In genomic region chr7:45881759-45882464, GRCh38 we compare ENCODE assay signal across 1 cellular context.
TF ChIP-seq lines count a peak whose summit lies in the region.

No MANE protein-coding gene starts in this region.

TF ChIP-seq in HepG2, 621 proteins besides CTCF, POLR2A, EP300 and RAD21 (continues in another document):
- TF ChIP-seq ZNF709 (CRISPR knock-in tag; IDR thresholded peaks at IDR 0.05) (peak; percentile 80), SAFB2 (CRISPR knock-in tag; IDR thresholded peaks at IDR 0.05; ENCODE audit: borderline replicate concordance, low read depth) (no peak), ZNF792 (CRISPR knock-in tag; IDR thresholded peaks at IDR 0.05) (peak; percentile 84), IRF1 (CRISPR knock-in tag; IDR thresholded peaks at IDR 0.05; ENCODE audit: low read depth) (0 out of 2 replicates have a peak, but pooled peaks have one; percentile 42), WIZ (CRISPR knock-in tag; IDR thresholded peaks at IDR 0.05) (no peak; the same call in 1 of the 2 replicates), RBAK (CRISPR knock-in tag; IDR thresholded peaks at IDR 0.05) (no peak), CCAR2 (optimal IDR thresholded peaks at IDR 0.05; ENCODE audit: low read depth, low read length) (peak; percentile 71), ZBTB37 (CRISPR knock-in tag; IDR thresholded peaks at IDR 0.05) (0 out of 2 replicates have a peak, but pooled peaks have one; percentile 62), PTBP1 (IDR thresholded peaks at IDR 0.05; ENCODE audit: low read depth, low read length, poor library complexity, severe bottlenecking) (no peak), THRA (CRISPR knock-in tag; IDR thresholded peaks at IDR 0.05; ENCODE audit: borderline replicate concordance) (peak; percentile 94), STAT5B (CRISPR knock-in tag; IDR thresholded peaks at IDR 0.05) (0 out of 2 replicates have a peak, but pooled peaks have one; percentile 68), REXO4 (CRISPR knock-in tag; IDR thresholded peaks at IDR 0.05; ENCODE audit: borderline replicate concordance) (no peak), KAT2B (IDR thresholded peaks at IDR 0.05; ENCODE audit: borderline replicate concordance, low read depth, low read length) (no peak), ZBTB42 (CRISPR knock-in tag; IDR thresholded peaks at IDR 0.05) (no peak), ELF3 (CRISPR knock-in tag; IDR thresholded peaks at IDR 0.05) (peak; percentile 89; the same call in 1 of the 2 replicates), SMC3 (IDR thresholded peaks at IDR 0.05; ENCODE audit: low read length) (peak; percentile 30; the same call in 1 of the 2 replicates), ZNF142 (CRISPR knock-in tag; IDR thresholded peaks at IDR 0.05) (no peak), MTF1 (CRISPR knock-in tag; IDR thresholded peaks at IDR 0.05) (no peak), ZNF710 (CRISPR knock-in tag; IDR thresholded peaks at IDR 0.05; ENCODE audit: borderline replicate concordance) (peak; percentile 92; the same call in 1 of the 2 replicates), KDM3A (CRISPR knock-in tag; IDR thresholded peaks at IDR 0.05; ENCODE audit: low read depth) (peak; percentile 49; the same call in 1 of the 2 replicates), ZFP1 (CRISPR knock-in tag; IDR thresholded peaks at IDR 0.05) (peak; percentile 88; the same call in 1 of the 2 replicates), NFIB (CRISPR knock-in tag; IDR thresholded peaks at IDR 0.05; ENCODE audit: borderline replicate concordance) (no peak)
- TF ChIP-seq, protein P1, sequence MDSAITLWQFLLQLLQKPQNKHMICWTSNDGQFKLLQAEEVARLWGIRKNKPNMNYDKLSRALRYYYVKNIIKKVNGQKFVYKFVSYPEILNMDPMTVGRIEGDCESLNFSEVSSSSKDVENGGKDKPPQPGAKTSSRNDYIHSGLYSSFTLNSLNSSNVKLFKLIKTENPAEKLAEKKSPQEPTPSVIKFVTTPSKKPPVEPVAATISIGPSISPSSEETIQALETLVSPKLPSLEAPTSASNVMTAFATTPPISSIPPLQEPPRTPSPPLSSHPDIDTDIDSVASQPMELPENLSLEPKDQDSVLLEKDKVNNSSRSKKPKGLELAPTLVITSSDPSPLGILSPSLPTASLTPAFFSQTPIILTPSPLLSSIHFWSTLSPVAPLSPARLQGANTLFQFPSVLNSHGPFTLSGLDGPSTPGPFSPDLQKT (CRISPR knock-in tag; IDR thresholded peaks at IDR 0.05; ENCODE audit: borderline replicate concordance): no peak
- TF ChIP-seq, protein P2, sequence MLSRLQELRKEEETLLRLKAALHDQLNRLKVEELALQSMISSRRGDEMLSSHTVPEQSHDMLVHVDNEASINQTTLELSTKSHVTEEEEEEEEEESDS (CRISPR knock-in tag; IDR thresholded peaks at IDR 0.05; ENCODE audit: borderline replicate concordance): peak; percentile 72; the same call in 1 of the 2 replicates
- TF ChIP-seq, protein P3, sequence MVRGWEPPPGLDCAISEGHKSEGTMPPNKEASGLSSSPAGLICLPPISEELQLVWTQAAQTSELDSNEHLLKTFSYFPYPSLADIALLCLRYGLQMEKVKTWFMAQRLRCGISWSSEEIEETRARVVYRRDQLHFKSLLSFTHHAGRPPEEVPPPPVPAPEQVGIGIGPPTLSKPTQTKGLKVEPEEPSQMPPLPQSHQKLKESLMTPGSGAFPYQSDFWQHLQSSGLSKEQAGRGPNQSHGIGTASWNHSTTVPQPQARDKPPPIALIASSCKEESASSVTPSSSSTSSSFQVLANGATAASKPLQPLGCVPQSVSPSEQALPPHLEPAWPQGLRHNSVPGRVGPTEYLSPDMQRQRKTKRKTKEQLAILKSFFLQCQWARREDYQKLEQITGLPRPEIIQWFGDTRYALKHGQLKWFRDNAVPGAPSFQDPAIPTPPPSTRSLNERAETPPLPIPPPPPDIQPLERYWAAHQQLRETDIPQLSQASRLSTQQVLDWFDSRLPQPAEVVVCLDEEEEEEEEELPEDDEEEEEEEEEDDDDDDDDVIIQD (CRISPR knock-in tag; IDR thresholded peaks at IDR 0.05; ENCODE audit: low read depth): peak; percentile 23
- TF ChIP-seq, protein P4, sequence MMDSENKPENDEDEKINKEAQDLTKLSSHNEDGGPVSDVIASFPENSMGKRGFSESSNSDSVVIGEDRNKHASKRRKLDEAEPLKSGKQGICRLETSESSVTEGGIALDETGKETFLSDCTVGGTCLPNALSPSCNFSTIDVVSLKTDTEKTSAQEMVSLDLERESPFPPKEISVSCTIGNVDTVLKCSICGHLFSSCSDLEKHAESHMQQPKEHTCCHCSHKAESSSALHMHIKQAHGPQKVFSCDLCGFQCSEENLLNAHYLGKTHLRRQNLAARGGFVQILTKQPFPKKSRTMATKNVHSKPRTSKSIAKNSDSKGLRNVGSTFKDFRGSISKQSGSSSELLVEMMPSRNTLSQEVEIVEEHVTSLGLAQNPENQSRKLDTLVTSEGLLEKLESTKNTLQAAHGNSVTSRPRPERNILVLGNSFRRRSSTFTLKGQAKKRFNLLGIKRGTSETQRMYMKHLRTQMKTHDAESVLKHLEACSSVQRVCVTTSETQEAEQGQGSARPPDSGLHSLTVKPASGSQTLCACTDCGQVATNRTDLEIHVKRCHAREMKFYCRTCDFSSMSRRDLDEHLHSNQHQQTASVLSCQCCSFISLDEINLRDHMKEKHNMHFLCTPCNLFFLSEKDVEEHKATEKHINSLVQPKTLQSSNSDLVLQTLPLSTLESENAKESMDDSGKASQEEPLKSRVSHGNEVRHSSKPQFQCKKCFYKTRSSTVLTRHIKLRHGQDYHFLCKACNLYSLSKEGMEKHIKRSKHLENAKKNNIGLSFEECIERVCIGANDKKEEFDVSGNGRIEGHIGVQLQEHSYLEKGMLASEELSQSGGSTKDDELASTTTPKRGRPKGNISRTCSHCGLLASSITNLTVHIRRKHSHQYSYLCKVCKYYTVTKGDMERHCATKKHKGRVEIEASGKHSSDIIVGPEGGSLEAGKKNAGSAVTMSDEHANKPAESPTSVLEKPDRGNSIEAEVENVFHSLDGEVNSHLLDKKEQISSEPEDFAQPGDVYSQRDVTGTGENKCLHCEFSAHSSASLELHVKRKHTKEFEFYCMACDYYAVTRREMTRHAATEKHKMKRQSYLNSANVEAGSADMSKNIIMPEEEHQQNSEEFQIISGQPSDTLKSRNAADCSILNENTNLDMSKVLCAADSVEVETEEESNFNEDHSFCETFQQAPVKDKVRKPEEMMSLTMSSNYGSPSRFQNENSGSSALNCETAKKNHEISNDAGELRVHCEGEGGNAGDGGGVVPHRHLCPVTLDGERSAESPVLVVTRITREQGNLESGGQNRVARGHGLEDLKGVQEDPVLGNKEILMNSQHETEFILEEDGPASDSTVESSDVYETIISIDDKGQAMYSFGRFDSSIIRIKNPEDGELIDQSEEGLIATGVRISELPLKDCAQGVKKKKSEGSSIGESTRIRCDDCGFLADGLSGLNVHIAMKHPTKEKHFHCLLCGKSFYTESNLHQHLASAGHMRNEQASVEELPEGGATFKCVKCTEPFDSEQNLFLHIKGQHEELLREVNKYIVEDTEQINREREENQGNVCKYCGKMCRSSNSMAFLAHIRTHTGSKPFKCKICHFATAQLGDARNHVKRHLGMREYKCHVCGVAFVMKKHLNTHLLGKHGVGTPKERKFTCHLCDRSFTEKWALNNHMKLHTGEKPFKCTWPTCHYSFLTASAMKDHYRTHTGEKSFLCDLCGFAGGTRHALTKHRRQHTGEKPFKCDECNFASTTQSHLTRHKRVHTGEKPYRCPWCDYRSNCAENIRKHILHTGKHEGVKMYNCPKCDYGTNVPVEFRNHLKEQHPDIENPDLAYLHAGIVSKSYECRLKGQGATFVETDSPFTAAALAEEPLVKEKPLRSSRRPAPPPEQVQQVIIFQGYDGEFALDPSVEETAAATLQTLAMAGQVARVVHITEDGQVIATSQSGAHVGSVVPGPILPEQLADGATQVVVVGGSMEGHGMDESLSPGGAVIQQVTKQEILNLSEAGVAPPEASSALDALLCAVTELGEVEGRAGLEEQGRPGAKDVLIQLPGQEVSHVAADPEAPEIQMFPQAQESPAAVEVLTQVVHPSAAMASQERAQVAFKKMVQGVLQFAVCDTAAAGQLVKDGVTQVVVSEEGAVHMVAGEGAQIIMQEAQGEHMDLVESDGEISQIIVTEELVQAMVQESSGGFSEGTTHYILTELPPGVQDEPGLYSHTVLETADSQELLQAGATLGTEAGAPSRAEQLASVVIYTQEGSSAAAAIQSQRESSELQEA (CRISPR knock-in tag; IDR thresholded peaks at IDR 0.05; ENCODE audit: not compliant biosample characterization): no peak
